28 cellular contexts compared by ENCODE assay signal in the genomic region with DNA sequence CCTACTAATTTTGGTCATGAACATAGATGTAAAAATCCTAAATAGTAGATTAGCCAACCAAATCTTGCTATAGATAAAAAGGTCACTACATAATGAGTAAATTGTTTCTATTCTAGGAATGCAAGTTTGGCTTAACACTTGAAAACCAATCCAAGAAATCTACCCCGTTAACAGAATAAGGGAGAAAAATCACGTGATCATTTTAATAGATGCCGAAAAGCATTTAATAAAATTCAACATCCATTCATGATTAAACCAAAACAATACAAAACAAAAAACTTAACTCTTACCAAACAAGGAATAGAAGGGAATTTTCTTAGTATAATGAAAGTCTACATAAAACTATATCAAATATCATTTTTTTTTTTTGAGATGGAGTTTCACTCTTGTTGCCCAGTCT.
"Had no signal": no experiment of that assay in that cellular context is flagged by ENCODE, and none has a peak within 500 bp of the region (broad histone marks: within the 10 kb centered on the region; RNA-seq: fewer than 3 reads in every experiment).

No MANE protein-coding gene starts in this region.

- H3K9me3 Mint-ChIP-seq: dendritic cell treated with granulocyte-macrophage colony-stimulating factor and Interleukin-4, amounts not matched to agents 40 ng/mL and 50 ng/mL, for 4 days; effector memory CD8-positive, alpha-beta T cell; endodermal cell had no signal

- H3K4me1 Mint-ChIP-seq: endodermal cell had no signal

- H3K4me3 Mint-ChIP-seq: dendritic cell treated with granulocyte-macrophage colony-stimulating factor and Interleukin-4, amounts not matched to agents 40 ng/mL and 50 ng/mL, for 4 days; effector memory CD8-positive, alpha-beta T cell; endodermal cell had no signal

- FAIRE-seq: colon, endometrium, endothelial cell of umbilical vein, frontal cortex had no signal

- H3K4me1 ChIP-seq: colonic mucosa, gastroesophageal sphincter had no signal

- H3K9me3 ChIP-seq: colonic mucosa, esophagus muscularis mucosa, esophagus squamous epithelium, gastrocnemius medialis, gastroesophageal sphincter, heart left ventricle, heart right ventricle had no signal

- ATAC-seq: effector memory CD8-positive, alpha-beta T cell; esophagus mucosa; foreskin keratinocyte; gastrocnemius medialis; gastroesophageal sphincter; heart left ventricle; heart right ventricle had no signal

- H3K36me3 ChIP-seq: colonic mucosa, esophagus muscularis mucosa, esophagus squamous epithelium, gastrocnemius medialis, gastroesophageal sphincter, heart left ventricle, heart right ventricle had no signal

- H3K27ac ChIP-seq: colonic mucosa, coronary artery, dorsolateral prefrontal cortex, epithelial cell of prostate, esophagus muscularis mucosa, esophagus squamous epithelium, foreskin keratinocyte, gastrocnemius medialis, gastroesophageal sphincter, heart left ventricle, heart right ventricle had no signal

- H3K27ac Mint-ChIP-seq: dendritic cell treated with granulocyte-macrophage colony-stimulating factor and Interleukin-4, amounts not matched to agents 40 ng/mL and 50 ng/mL, for 4 days; endodermal cell had no signal

- DNase-seq: colonic mucosa; cortex of kidney; dermis blood vessel endothelial cell; dorsolateral prefrontal cortex; effector CD4-positive, alpha-beta T cell; effector CD8-positive, alpha-beta T cell; effector memory CD4-positive, alpha-beta T cell; effector memory CD8-positive, alpha-beta T cell; endodermal cell; erythroblast; esophagus squamous epithelium; foreskin fibroblast; foreskin keratinocyte; foreskin melanocyte; gastrocnemius medialis; glutamatergic neuron; heart right ventricle had no signal

- H3K27me3 Mint-ChIP-seq: effector memory CD8-positive, alpha-beta T cell had no signal

- H3K4me3 ChIP-seq: colonic mucosa, coronary artery, dorsolateral prefrontal cortex, esophagus muscularis mucosa, esophagus squamous epithelium, gastrocnemius medialis, gastroesophageal sphincter, heart left ventricle, heart right ventricle had no signal

- H3K27me3 ChIP-seq: colonic mucosa, dorsolateral prefrontal cortex, esophagus muscularis mucosa, esophagus squamous epithelium, foreskin keratinocyte, gastrocnemius medialis, gastroesophageal sphincter, heart left ventricle, heart right ventricle had no signal
